8 cellular contexts compared by ENCODE assay signal in the genomic region with DNA sequence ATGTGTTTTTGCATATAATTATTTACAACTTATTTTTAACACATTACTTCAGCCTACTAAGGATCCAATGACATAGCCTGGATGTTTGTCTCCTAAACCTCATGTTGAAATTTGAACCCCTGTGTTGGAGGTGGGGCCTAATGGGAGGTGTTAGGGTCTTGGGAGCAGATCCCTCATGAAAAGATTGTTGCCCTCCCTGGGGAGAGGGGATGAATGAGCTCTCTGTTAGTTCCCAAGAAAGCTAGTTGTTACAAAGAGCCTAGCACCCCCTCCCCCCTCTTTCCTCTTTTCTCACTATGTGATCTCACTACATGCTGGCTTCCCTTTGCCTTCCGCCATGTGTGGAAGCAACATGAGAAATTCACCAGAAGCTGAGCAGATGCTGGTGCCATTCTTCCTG.
DNase-seq lines count a peak whose midpoint lies in the region; ATAC-seq and TF ChIP-seq lines count a peak whose summit lies in the region.
"Not testable (repeated sequence)": the region's sequence is repeated elsewhere in the genome, so short reads cannot be mapped to it uniquely, and the experiment has no call there.

No MANE protein-coding gene starts in this region.

- peak overlapping the region; percentile 79 for H3K9ac ChIP-seq in HUES64 (ENCODE audit: low read depth, low read length)
- peak overlapping the region; percentile 64 for H3K9ac ChIP-seq in iPS-18a (ENCODE audit: low read length)

- ATAC-seq in upper lobe of left lung (ENCODE audit: low FRiP score in 2 of 2) = peak; percentile 36 to 55

- H3K27ac ChIP-seq in HUES64 (ENCODE audit: low read depth, low read length) = peak overlapping the region; percentile 97; the same call in 1 of the 2 replicates
- not testable (repeated sequence) for H3K27ac ChIP-seq in iPS-18a (ENCODE audit: low read length); upper lobe of left lung

- WGBS in HUES64 = 3% methylated on average over 1 of the region's 1 CpG
- WGBS in upper lobe of left lung, 2 donors = 88 to 92% methylated on average over 1 of the region's 1 CpG

- not testable (repeated sequence) for H3K27me3 Mint-ChIP-seq in brain; glutamatergic neuron (ENCODE audit: unreplicated experiment); nephron progenitor cell (ENCODE audit: low read depth, poor library complexity)

- not testable (repeated sequence) for H3K9me3 ChIP-seq in HUES64 (ENCODE audit: insufficient read depth, low read depth, low read length); iPS-18a (ENCODE audit: control insufficient read depth, low read depth, low read length); upper lobe of left lung

- not testable (repeated sequence) for TF ChIP-seq EP300 in upper lobe of left lung (IDR thresholded peaks at IDR 0.05)

- peaks cover 17% of the 10 kb centered on the region for H3K4me1 Mint-ChIP-seq in brain
- not testable (repeated sequence) for H3K4me1 Mint-ChIP-seq in glutamatergic neuron (ENCODE audit: low read depth, unreplicated experiment); nephron progenitor cell

- H3K9me3 Mint-ChIP-seq in brain; glutamatergic neuron (ENCODE audit: unreplicated experiment); nephron progenitor cell: not testable (repeated sequence)

- H3K4me3 Mint-ChIP-seq in brain; glutamatergic neuron (ENCODE audit: unreplicated experiment); nephron progenitor cell: not testable (repeated sequence)

- not testable (repeated sequence) for H3K27me3 ChIP-seq in HUES64 (ENCODE audit: insufficient read depth, low read length); iPS-18a (ENCODE audit: control insufficient read depth, insufficient read depth, low read length); upper lobe of left lung

- TF ChIP-seq POLR2A in upper lobe of left lung (IDR thresholded peaks at IDR 0.05) = not testable (repeated sequence)

- DNase-seq in ELF-1 (ENCODE audit: low read depth, low spot score) (peak; percentile 68), NCI-H748 (lab: John Stamatoyannopoulos, UW; ENCODE audit: unreplicated experiment) (peak; percentile 28), glutamatergic neuron (peak; percentile 26), nephron progenitor cell (peak; percentile 44)
- not testable (repeated sequence) for DNase-seq in upper lobe of left lung

- H3K4me3 ChIP-seq in HUES64 (ENCODE audit: low read length) (peak overlapping the region; percentile 51), iPS-18a (ENCODE audit: low read length) (peak overlapping the region; percentile 49)
- not testable (repeated sequence) for H3K4me3 ChIP-seq in upper lobe of left lung

- H3K36me3 ChIP-seq in HUES64 (ENCODE audit: insufficient read depth, low read length); iPS-18a (ENCODE audit: control insufficient read depth, low read depth, low read length); upper lobe of left lung: not testable (repeated sequence)

- not testable (repeated sequence) for H3K36me3 Mint-ChIP-seq in brain; glutamatergic neuron (ENCODE audit: unreplicated experiment); nephron progenitor cell (ENCODE audit: low read depth)

- peak overlapping the region in 3 of 5 experiments; percentile 82 to 95 (median 94) for H3K27ac Mint-ChIP-seq in brain
- not testable (repeated sequence) for H3K27ac Mint-ChIP-seq in glutamatergic neuron (ENCODE audit: unreplicated experiment); nephron progenitor cell

- peaks cover 21% of the 10 kb centered on the region for H3K4me1 ChIP-seq in HUES64 (ENCODE audit: insufficient read depth, low read length)
- not testable (repeated sequence) for H3K4me1 ChIP-seq in iPS-18a (ENCODE audit: control insufficient read depth, low read depth, low read length); upper lobe of left lung

- TF ChIP-seq CTCF in brain (conservative IDR thresholded peaks at IDR 0.05); glutamatergic neuron (IDR thresholded peaks at IDR 0.05; ENCODE audit: partially characterized antibody, unreplicated experiment); nephron progenitor cell (IDR thresholded peaks at IDR 0.05); upper lobe of left lung (IDR thresholded peaks at IDR 0.05): not testable (repeated sequence)
